15 cellular contexts compared by ENCODE assay signal in the genomic region with DNA sequence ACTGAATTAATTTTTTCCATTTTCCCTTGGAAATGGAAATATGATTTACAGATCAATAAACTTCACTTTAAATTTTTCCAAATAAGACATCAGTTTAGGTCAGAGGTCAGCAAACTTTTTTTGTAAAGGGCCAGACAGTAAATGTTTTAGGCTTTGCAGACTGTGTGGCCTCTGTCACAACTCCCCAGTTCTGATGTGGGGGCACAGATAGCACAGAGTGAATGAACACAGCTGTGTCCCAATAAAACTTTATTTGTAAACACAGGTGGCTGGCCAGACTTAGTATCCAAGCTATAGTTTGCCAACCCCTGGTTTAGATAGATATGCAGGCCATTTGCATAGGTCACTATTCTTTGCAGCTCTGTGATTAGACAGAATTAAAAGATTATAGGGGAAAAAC. TPM values are rescaled to one million over a fixed set of nuclear protein-coding genes. Genes with fewer than 3 reads are reported as not detected.
DNase-seq lines count a peak whose midpoint lies in the region; ATAC-seq, FAIRE-seq and TF ChIP-seq lines count a peak whose summit lies in the region.
"Had no signal": no experiment of that assay in that cellular context is flagged by ENCODE, and none has a peak within 500 bp of the region (broad histone marks: within the 10 kb centered on the region; RNA-seq: fewer than 3 reads in every experiment).

No MANE protein-coding gene starts in this region.

- H3K9me1 ChIP-seq in endothelial cell of umbilical vein (replicated peaks; ENCODE audit: control insufficient read depth, extremely low read depth, insufficient read depth, low read length), result no peaks in the 10 kb centered on the region

- H2AFZ ChIP-seq in endothelial cell of umbilical vein (ENCODE audit: low read depth, low read length), result no peak overlapping the region

- TF ChIP-seq CTCF in right atrium auricular region (IDR thresholded peaks at IDR 0.05) (no peak), endothelial cell of umbilical vein (IDR thresholded peaks at IDR 0.05; ENCODE audit: extremely low read depth in 1 of 2, insufficient read depth in 1 of 2, low read depth in 1 of 2, low read length in 2 of 2) (no peak), upper lobe of right lung (IDR thresholded peaks at IDR 0.05) (no peak)

- intact Hi-C loops in left ventricle myocardium superior (cut with micrococcal nuclease) (no loop called here), endothelial cell of umbilical vein (cut with micrococcal nuclease) (loop anchor here (1.0 kb wide), 2 partner anchors 60 to 486 kb away; partner anchors contain the start of genes MARCHF7 and WDSUB1), upper lobe of right lung (cut with DNase I) (no loop called here)

- DNase-seq in right atrium auricular region (ENCODE audit: low spot score) (no peak), left ventricle myocardium superior (no peak), NCI-H748 treated with DMSO at 0.1 percent for 48 hours (lab: John Stamatoyannopoulos, UW) (peak; percentile 46), endothelial cell of umbilical vein (ENCODE audit: low read depth, low spot score) (no peak), upper lobe of right lung (no peak), kidney tubule cell (ENCODE audit: low spot score) (no peak)
- DNase-seq: activated CD4-positive, alpha-beta T cell treated with anti-CD3 and anti-CD28 coated beads, Interleukin-2, amount 10 ng/mL, durations not matched to agents 7 days and 5 days; activated naive CD4-positive, alpha-beta T cell treated with Interleukin-2 at 50 U/mL for 16 hours; aorta; CD4-positive, alpha-beta memory T cell; NCI-H2107; nucleus accumbens; stimulated activated naive CD4-positive, alpha-beta T cell treated with Interleukin-2 at 50 U/mL for 16 hours had no signal

- H3K4me3 ChIP-seq in right atrium auricular region (no peak overlapping the region), endothelial cell of umbilical vein (replicated peaks in 1 of 3; ENCODE audit: insufficient read depth in 1 of 3, low read depth in 1 of 3, low read length in 3 of 3) (no peak overlapping the region), upper lobe of right lung (no peak overlapping the region)
- H3K4me3 ChIP-seq: coronary artery had no signal

- no peak overlapping the region for H3K4me2 ChIP-seq in endothelial cell of umbilical vein (ENCODE audit: insufficient read depth, low read length)

- no peaks in the 10 kb centered on the region for H4K20me1 ChIP-seq in endothelial cell of umbilical vein (replicated peaks; ENCODE audit: control insufficient read depth, extremely low read depth, insufficient read depth, low read length)

- H3K4me1 ChIP-seq in right atrium auricular region, result peaks cover 0 to 24% of the 10 kb centered on the region in 2 donors
- H3K4me1 ChIP-seq in endothelial cell of umbilical vein (ENCODE audit: control insufficient read depth, extremely low read depth, insufficient read depth, low read length), result peaks cover 27% of the 10 kb centered on the region
- peaks cover 38% of the 10 kb centered on the region for H3K4me1 ChIP-seq in upper lobe of right lung

- H3K36me3 ChIP-seq in right atrium auricular region (peaks cover 90% of the 10 kb centered on the region), endothelial cell of umbilical vein (ENCODE audit: control insufficient read depth in 2 of 2, extremely low read depth in 1 of 2, insufficient read depth in 2 of 2, low read length in 2 of 2) (peaks cover 39 to 51% of the 10 kb centered on the region in 2 experiments), upper lobe of right lung (peaks cover 54% of the 10 kb centered on the region)

- H3K9me3 ChIP-seq in right atrium auricular region, result no peaks in the 10 kb centered on the region
- no peaks in the 10 kb centered on the region for H3K9me3 ChIP-seq in endothelial cell of umbilical vein (replicated peaks; ENCODE audit: control insufficient read depth, insufficient read depth, low read length)
- H3K9me3 ChIP-seq in upper lobe of right lung, result no peaks in the 10 kb centered on the region

- dilution Hi-C loops in endothelial cell of umbilical vein (cut with MboI; ENCODE audit: extremely low pct_ligation_motif_present, low sequenced_read_pairs), result no loop called here

- H3K79me2 ChIP-seq in endothelial cell of umbilical vein (ENCODE audit: control insufficient read depth, insufficient read depth, low read length), result no peaks in the 10 kb centered on the region

- CTCF ChIA-PET in endothelial cell of umbilical vein (lab: Charles Lee), result interaction anchor here (0.6 to 1.3 kb wide), 3 partner anchors 20 to 713 kb away, joined by 3 read pairs; no protein-coding TSS in a partner anchor

- POLR2A ChIA-PET in endothelial cell of umbilical vein (lab: Charles Lee), result interaction anchor here (0.7 to 1.1 kb wide), 2 partner anchors 486 to 850 kb away, joined by 3 to 4 read pairs; partner anchors contain the start of gene MARCHF7

- no peak for TF ChIP-seq POLR2A in endothelial cell of umbilical vein (IDR thresholded peaks at IDR 0.05; ENCODE audit: low read depth, low read length)

- no TSS peak for BruUV-seq in endothelial cell of umbilical vein (replicated peaks; lab: Mats Ljungman, UMichigan)

- H3K9ac ChIP-seq in endothelial cell of umbilical vein (replicated peaks; ENCODE audit: extremely low read depth, insufficient read depth, low read length), result peak overlapping the region; percentile 20

- no peak for FAIRE-seq in endothelial cell of umbilical vein (lab: Jason Lieb, UNC)

- ATAC-seq in left ventricle myocardium superior (no peak), upper lobe of right lung (no peak), GM21423 (IDR thresholded peaks at IDR 0.05; ENCODE audit: unreplicated experiment) (no peak)

- H3K27ac ChIP-seq in right atrium auricular region, result peak overlapping the region; percentile 45 to 57
- peak overlapping the region; percentile 78 for H3K27ac ChIP-seq in endothelial cell of umbilical vein (ENCODE audit: insufficient read depth, low read depth, low read length)
- H3K27ac ChIP-seq in upper lobe of right lung, result peak overlapping the region; percentile 67

- no peaks in the 10 kb centered on the region for H3K27me3 ChIP-seq in right atrium auricular region
- H3K27me3 ChIP-seq in endothelial cell of umbilical vein (ENCODE audit: control insufficient read depth in 2 of 2, insufficient read depth in 2 of 2, low read length in 2 of 2), result no peaks in the 10 kb centered on the region
- no peaks in the 10 kb centered on the region for H3K27me3 ChIP-seq in upper lobe of right lung

TF ChIP-seq in endothelial cell of umbilical vein, 7 proteins besides CTCF, POLR2A, EP300 and RAD21:
- TF ChIP-seq, protein P1, sequence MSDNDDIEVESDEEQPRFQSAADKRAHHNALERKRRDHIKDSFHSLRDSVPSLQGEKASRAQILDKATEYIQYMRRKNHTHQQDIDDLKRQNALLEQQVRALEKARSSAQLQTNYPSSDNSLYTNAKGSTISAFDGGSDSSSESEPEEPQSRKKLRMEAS (IDR thresholded peaks at IDR 0.05; ENCODE audit: insufficient read depth, insufficient read length), result no peak
- no peak for TF ChIP-seq FOS (IDR thresholded peaks at IDR 0.05; ENCODE audit: borderline replicate concordance, insufficient read depth, low read length)
- TF ChIP-seq EZH2 (IDR thresholded peaks at IDR 0.05; ENCODE audit: borderline replicate concordance, low read depth, low read length, severe bottlenecking), result no peak
- no peak for TF ChIP-seq GATA2 (IDR thresholded peaks at IDR 0.05; ENCODE audit: insufficient read depth, insufficient read length, low read depth, low read length)
- no peak for TF ChIP-seq MYC (IDR thresholded peaks at IDR 0.05; ENCODE audit: low read depth, low read length)
- TF ChIP-seq POLR2AphosphoS5 (IDR thresholded peaks at IDR 0.05; ENCODE audit: insufficient read depth, low read depth, low read length), result no peak
- TF ChIP-seq JUN (IDR thresholded peaks at IDR 0.05; ENCODE audit: borderline replicate concordance, insufficient read depth, insufficient read length, low read depth), result no peak

RNA-seq across cellular contexts. Expression of gene WDSUB1, which starts 59.9 kb away (rescaled TPM):
- total RNA-seq in right atrium auricular region, result 1 to 10 TPM; 3.2 to 4.7 TPM
- total RNA-seq in left ventricle myocardium superior, result 12.1 TPM
- total RNA-seq in endothelial cell of umbilical vein, result 4.8 and 7.3 TPM in 2 replicates
- polyA plus RNA-seq in endothelial cell of umbilical vein, result 3.1 and 4.0 TPM in 2 replicates
- polyA plus RNA-seq in endothelial cell of umbilical vein (2011; cell fraction: cytosol; rRNA removed), result 2.9 and 4.6 TPM in 2 replicates
- 6.4 and 7.5 TPM in 2 replicates for polyA plus RNA-seq in endothelial cell of umbilical vein (2011; cell fraction: nucleus; rRNA removed)
- 5.4 and 6.8 TPM in 2 replicates for polyA plus RNA-seq in endothelial cell of umbilical vein (2012)
- polyA minus RNA-seq in endothelial cell of umbilical vein, result 10.1 and 11.7 TPM in 2 replicates
- polyA minus RNA-seq in endothelial cell of umbilical vein (2011; cell fraction: cytosol; rRNA and poly(A)+ RNA removed), result 1.5 TPM
- polyA minus RNA-seq in endothelial cell of umbilical vein (2011; cell fraction: nucleus; rRNA and poly(A)+ RNA removed), result 12.0 and 14.6 TPM in 2 replicates
- total RNA-seq in upper lobe of right lung, result 16.9 TPM
